Comparison of ENCODE assay signal across 9 cellular contexts in genomic region chr12:112347521-112347920, GRCh38. TPM values are rescaled to one million over a fixed set of nuclear protein-coding genes. Genes with fewer than 3 reads are reported as not detected.
DNase-seq lines count a peak whose midpoint lies in the region; ATAC-seq and TF ChIP-seq lines count a peak whose summit lies in the region.
"Had no signal": no experiment of that assay in that cellular context is flagged by ENCODE, and none has a peak within 500 bp of the region (broad histone marks: within the 10 kb centered on the region; RNA-seq: fewer than 3 reads in every experiment).

No MANE protein-coding gene starts in this region.

- no peaks in the 10 kb centered on the region for H3K27me3 Mint-ChIP-seq in activated CD8-positive, alpha-beta memory T cell treated with anti-CD3 and anti-CD28 coated beads, Interleukin-2, amount 10 ng/mL, durations not matched to agents 7 days and 5 days

- peaks cover 43% of the 10 kb centered on the region for H4K20me1 ChIP-seq in hepatocyte (ENCODE audit: insufficient read depth, poor library complexity, severe bottlenecking)

- H3K4me2 ChIP-seq in hepatocyte = no peak overlapping the region

- no peak overlapping the region for H3K27ac Mint-ChIP-seq in activated CD8-positive, alpha-beta memory T cell treated with anti-CD3 and anti-CD28 coated beads, Interleukin-2, amount 10 ng/mL, durations not matched to agents 7 days and 5 days

- H3K9me3 ChIP-seq in hepatocyte (ENCODE audit: low read depth) = no peaks in the 10 kb centered on the region

- no peaks in the 10 kb centered on the region for H3K36me3 Mint-ChIP-seq in activated CD8-positive, alpha-beta memory T cell treated with anti-CD3 and anti-CD28 coated beads, Interleukin-2, amount 10 ng/mL, durations not matched to agents 7 days and 5 days

- DNase-seq in ELR (ENCODE audit: low read depth) = peak; percentile 92
- DNase-seq in hepatocyte (ENCODE audit: low spot score) = peak; percentile 6
- no peak for DNase-seq in activated CD8-positive, alpha-beta memory T cell treated with anti-CD3 and anti-CD28 coated beads, Interleukin-2, amount 10 ng/mL, durations not matched to agents 7 days and 5 days
- DNase-seq in NOMO-1 (lab: John Stamatoyannopoulos, UW; ENCODE audit: unreplicated experiment in 2 of 2) = no peak
- DNase-seq in NCI-H128 (lab: John Stamatoyannopoulos, UW; ENCODE audit: unreplicated experiment) = no peak
- DNase-seq in pons (ENCODE audit: low spot score) = no peak
- DNase-seq: DMS153 had no signal

- H3K36me3 ChIP-seq in hepatocyte (replicated peaks; ENCODE audit: insufficient read depth, low read depth) = no peaks in the 10 kb centered on the region

- peaks cover 26% of the 10 kb centered on the region for H3K4me1 Mint-ChIP-seq in activated CD8-positive, alpha-beta memory T cell treated with anti-CD3 and anti-CD28 coated beads, Interleukin-2, amount 10 ng/mL, durations not matched to agents 7 days and 5 days

- H3K4me1 ChIP-seq in hepatocyte (ENCODE audit: insufficient read depth) = no peaks in the 10 kb centered on the region

- H3K4me3 Mint-ChIP-seq in activated CD8-positive, alpha-beta memory T cell treated with anti-CD3 and anti-CD28 coated beads, Interleukin-2, amount 10 ng/mL, durations not matched to agents 7 days and 5 days = no peak overlapping the region

- CTCF ChIA-PET in activated CD8-positive, alpha-beta memory T cell treated with anti-CD3 and anti-CD28 coated beads, Interleukin-2, amount 10 ng/mL, durations not matched to agents 7 days and 5 days (lab: Charles Lee) = interaction anchor here (0.5 kb wide), 1 partner anchor 191 kb away, joined by 3 read pairs; no protein-coding TSS in a partner anchor

- H3K4me3 ChIP-seq in hepatocyte = no peak overlapping the region

- no peaks in the 10 kb centered on the region for H3K9me3 Mint-ChIP-seq in activated CD8-positive, alpha-beta memory T cell treated with anti-CD3 and anti-CD28 coated beads, Interleukin-2, amount 10 ng/mL, durations not matched to agents 7 days and 5 days (ENCODE audit: low read depth)

- TF ChIP-seq CTCF in hepatocyte (IDR thresholded peaks at IDR 0.05; ENCODE audit: poor library complexity) = no peak

- H3K9me2 ChIP-seq in hepatocyte (replicated peaks; ENCODE audit: insufficient read depth) = peaks cover 5% of the 10 kb centered on the region

- H2AFZ ChIP-seq in hepatocyte = no peak overlapping the region

- peaks cover 98% of the 10 kb centered on the region for H3K79me2 ChIP-seq in hepatocyte

- no peaks in the 10 kb centered on the region for H3K27me3 ChIP-seq in hepatocyte

- peak; percentile 32 for ATAC-seq in HG02798 (IDR thresholded peaks at IDR 0.05; ENCODE audit: poor library complexity, unreplicated experiment)
- peak; percentile 54 for ATAC-seq in SK-N-SH treated with all-trans-retinoic acid at 6 μM for 48 hours
- no peak for ATAC-seq in activated CD8-positive, alpha-beta memory T cell treated with anti-CD3 and anti-CD28 coated beads, Interleukin-2, amount 10 ng/mL, durations not matched to agents 7 days and 5 days

- no peak overlapping the region for H3K27ac ChIP-seq in hepatocyte

- 82% methylated on average over 3 of the region's 3 CpGs for WGBS in hepatocyte (ENCODE audit: low lambda C conversion rate, missing lambda C conversion rate)

TF ChIP-seq in SK-N-SH treated with all-trans-retinoic acid at 6 μM for 48 hours, 23 proteins besides CTCF, POLR2A, EP300 and RAD21:
- no peak for TF ChIP-seq ZNF8 (CRISPR knock-in tag; IDR thresholded peaks at IDR 0.05)
- TF ChIP-seq CSDC2 (CRISPR knock-in tag; IDR thresholded peaks at IDR 0.05) = no peak
- TF ChIP-seq, protein P1, sequence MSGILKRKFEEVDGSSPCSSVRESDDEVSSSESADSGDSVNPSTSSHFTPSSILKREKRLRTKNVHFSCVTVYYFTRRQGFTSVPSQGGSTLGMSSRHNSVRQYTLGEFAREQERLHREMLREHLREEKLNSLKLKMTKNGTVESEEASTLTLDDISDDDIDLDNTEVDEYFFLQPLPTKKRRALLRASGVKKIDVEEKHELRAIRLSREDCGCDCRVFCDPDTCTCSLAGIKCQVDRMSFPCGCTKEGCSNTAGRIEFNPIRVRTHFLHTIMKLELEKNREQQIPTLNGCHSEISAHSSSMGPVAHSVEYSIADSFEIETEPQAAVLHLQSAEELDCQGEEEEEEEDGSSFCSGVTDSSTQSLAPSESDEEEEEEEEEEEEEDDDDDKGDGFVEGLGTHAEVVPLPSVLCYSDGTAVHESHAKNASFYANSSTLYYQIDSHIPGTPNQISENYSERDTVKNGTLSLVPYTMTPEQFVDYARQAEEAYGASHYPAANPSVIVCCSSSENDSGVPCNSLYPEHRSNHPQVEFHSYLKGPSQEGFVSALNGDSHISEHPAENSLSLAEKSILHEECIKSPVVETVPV (CRISPR knock-in tag; IDR thresholded peaks at IDR 0.05) = no peak
- TF ChIP-seq TOX (CRISPR knock-in tag; IDR thresholded peaks at IDR 0.05; ENCODE audit: borderline replicate concordance) = no peak
- TF ChIP-seq GLIS3 (CRISPR knock-in tag; IDR thresholded peaks at IDR 0.05) = no peak
- TF ChIP-seq ZFP3 (CRISPR knock-in tag; IDR thresholded peaks at IDR 0.05) = no peak
- no peak for TF ChIP-seq RARB (CRISPR knock-in tag; IDR thresholded peaks at IDR 0.05)
- no peak for TF ChIP-seq OSR1 (CRISPR knock-in tag; IDR thresholded peaks at IDR 0.05)
- TF ChIP-seq, protein P2, sequence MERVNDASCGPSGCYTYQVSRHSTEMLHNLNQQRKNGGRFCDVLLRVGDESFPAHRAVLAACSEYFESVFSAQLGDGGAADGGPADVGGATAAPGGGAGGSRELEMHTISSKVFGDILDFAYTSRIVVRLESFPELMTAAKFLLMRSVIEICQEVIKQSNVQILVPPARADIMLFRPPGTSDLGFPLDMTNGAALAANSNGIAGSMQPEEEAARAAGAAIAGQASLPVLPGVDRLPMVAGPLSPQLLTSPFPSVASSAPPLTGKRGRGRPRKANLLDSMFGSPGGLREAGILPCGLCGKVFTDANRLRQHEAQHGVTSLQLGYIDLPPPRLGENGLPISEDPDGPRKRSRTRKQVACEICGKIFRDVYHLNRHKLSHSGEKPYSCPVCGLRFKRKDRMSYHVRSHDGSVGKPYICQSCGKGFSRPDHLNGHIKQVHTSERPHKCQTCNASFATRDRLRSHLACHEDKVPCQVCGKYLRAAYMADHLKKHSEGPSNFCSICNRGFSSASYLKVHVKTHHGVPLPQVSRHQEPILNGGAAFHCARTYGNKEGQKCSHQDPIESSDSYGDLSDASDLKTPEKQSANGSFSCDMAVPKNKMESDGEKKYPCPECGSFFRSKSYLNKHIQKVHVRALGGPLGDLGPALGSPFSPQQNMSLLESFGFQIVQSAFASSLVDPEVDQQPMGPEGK (CRISPR knock-in tag; IDR thresholded peaks at IDR 0.05; ENCODE audit: borderline replicate concordance) = no peak
- no peak for TF ChIP-seq BACH2 (CRISPR knock-in tag; IDR thresholded peaks at IDR 0.05; ENCODE audit: borderline replicate concordance)
- TF ChIP-seq SNAI2 (CRISPR knock-in tag; IDR thresholded peaks at IDR 0.05) = no peak
- no peak for TF ChIP-seq ESRRG (CRISPR knock-in tag; IDR thresholded peaks at IDR 0.05)
- no peak for TF ChIP-seq TCF4 (CRISPR knock-in tag; IDR thresholded peaks at IDR 0.05; ENCODE audit: borderline replicate concordance)

RNA-seq across cellular contexts. Expression of gene HECTD4, which starts 34.7 kb away (rescaled TPM):
- 25.8 and 27.1 TPM in 2 replicates for total RNA-seq in hepatocyte
- polyA plus RNA-seq in hepatocyte = 22.7 and 23.0 TPM in 2 replicates
- 10 to 100 TPM; 49.3 to 55.4 TPM for total RNA-seq in activated CD8-positive, alpha-beta memory T cell treated with anti-CD3 and anti-CD28 coated beads, Interleukin-2, amount 10 ng/mL, durations not matched to agents 7 days and 5 days

Comparison
In these comparisons a context has a peak if more than half of its experiments do, and no peak if none do; other contexts are left out.
1. DNase-seq: peak in ELR (single experiment) and hepatocyte (single experiment); none in activated CD8-positive, alpha-beta memory T cell treated with anti-CD3 and anti-CD28 coated beads, Interleukin-2, amount 10 ng/mL, durations not matched to agents 7 days and 5 days (single experiment), NOMO-1 (0 of 2), NCI-H128 (single experiment) and pons (single experiment).